17 cellular contexts compared by ENCODE assay signal in the genomic region with DNA sequence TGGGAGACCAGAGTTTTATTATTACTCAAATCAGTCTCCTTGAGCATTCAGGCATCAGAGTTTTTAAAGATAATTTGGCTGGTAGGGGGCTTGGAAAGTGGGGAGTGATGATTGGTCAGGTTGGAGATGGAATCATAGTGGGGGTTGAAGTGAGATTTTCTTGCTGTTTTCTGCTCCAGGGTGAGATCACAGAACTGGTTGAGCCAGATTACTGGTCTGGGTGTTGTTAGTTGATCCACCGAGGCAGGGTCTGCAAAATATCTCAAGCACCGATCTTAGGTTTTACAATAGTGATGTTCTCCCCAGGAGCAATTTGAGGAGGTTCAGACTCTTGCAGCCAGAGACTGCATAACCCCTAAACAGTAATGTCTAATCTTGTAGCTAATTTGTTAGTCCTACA.
A peak's percentile ranks its signal among the peaks of the same experiment; 100 is the strongest.
DNase-seq lines count a peak whose midpoint lies in the region; ATAC-seq and TF ChIP-seq lines count a peak whose summit lies in the region.
"Had no signal": no experiment of that assay in that cellular context is flagged by ENCODE, and none has a peak within 500 bp of the region (broad histone marks: within the 10 kb centered on the region; RNA-seq: fewer than 3 reads in every experiment).

No MANE protein-coding gene starts in this region.

- H3K4me3 Mint-ChIP-seq in GM23338 (peak overlapping the region; percentile 15), type B pancreatic cell (peak overlapping the region; percentile 58), HFFc6 (no peak overlapping the region)
- H3K4me3 Mint-ChIP-seq: CD4-positive, alpha-beta memory T cell had no signal

- H4K20me1 ChIP-seq in GM23338 (replicated peaks; ENCODE audit: insufficient read depth) = no peaks in the 10 kb centered on the region

- H3F3A ChIP-seq in GM23338 (replicated peaks; ENCODE audit: low read depth) = no peaks in the 10 kb centered on the region

- H3K9me3 Mint-ChIP-seq in GM23338 (peaks cover 3% of the 10 kb centered on the region; the same call in 1 of the 3 replicates), type B pancreatic cell (no peaks in the 10 kb centered on the region), HFFc6 (peaks cover 52% of the 10 kb centered on the region)

- H3K36me3 ChIP-seq in GM23338 (ENCODE audit: insufficient read depth) = no peaks in the 10 kb centered on the region
- H3K36me3 ChIP-seq: HAP-1 had no signal

- 0 out of 2 replicates have a peak overlapping the region, but pooled peaks have one; percentile 44 for H2AFZ ChIP-seq in GM23338
- H2AFZ ChIP-seq: GM23248 had no signal

- peak overlapping the region; percentile 67 for H3K4me2 ChIP-seq in GM23338

- peak overlapping the region; percentile 46; the same call in 1 of the 2 replicates for H3K27ac ChIP-seq in GM23338 (ENCODE audit: low read depth)
- H3K27ac ChIP-seq: GM23248 had no signal

- no peaks in the 10 kb centered on the region for H3K79me2 ChIP-seq in GM23338 (replicated peaks; ENCODE audit: insufficient read depth)

- DNase-seq in GM23338 (ENCODE audit: low spot score) (no peak), epithelial cell of esophagus (ENCODE audit: low read depth) (peak; percentile 6), islet precursor cell (peak; percentile 60), type B pancreatic cell (ENCODE audit: extremely low spot score, unreplicated experiment) (no peak), HFFc6 (no peak)
- DNase-seq: C1 segment of cervical spinal cord; CD4-positive, alpha-beta memory T cell; COR-L47; DMS153; DND-41; GDM1; GM23248 had no signal

- H3K4me1 ChIP-seq in GM23338 (ENCODE audit: insufficient read depth) = peaks cover 70% of the 10 kb centered on the region

- ATAC-seq in GM23338 (peak; percentile 21; the same call in 1 of the 3 replicates), HG03442 (IDR thresholded peaks at IDR 0.05; ENCODE audit: unreplicated experiment) (no peak), GM18907 (IDR thresholded peaks at IDR 0.05; ENCODE audit: unreplicated experiment) (no peak), HG03354 (IDR thresholded peaks at IDR 0.05; ENCODE audit: poor library complexity, severe bottlenecking, unreplicated experiment) (no peak)
- ATAC-seq: GM12878 had no signal

- H3K9me2 ChIP-seq in GM23338 (ENCODE audit: insufficient read depth) = peaks cover 4% of the 10 kb centered on the region; the same call in 1 of the 2 replicates

- H3K4me1 Mint-ChIP-seq in GM23338 (peaks cover 62% of the 10 kb centered on the region), type B pancreatic cell (ENCODE audit: unreplicated experiment) (peaks cover 5% of the 10 kb centered on the region), HFFc6 (ENCODE audit: low read depth) (no peaks in the 10 kb centered on the region)
- H3K4me1 Mint-ChIP-seq: CD4-positive, alpha-beta memory T cell had no signal

- H3K27me3 ChIP-seq in GM23338 (ENCODE audit: insufficient read depth) = no peaks in the 10 kb centered on the region

- H3K27me3 Mint-ChIP-seq in GM23338 (ENCODE audit: insufficient read depth, low read depth, poor library complexity) (peaks cover 2% of the 10 kb centered on the region), type B pancreatic cell (no peaks in the 10 kb centered on the region), HFFc6 (ENCODE audit: insufficient read depth) (no peaks in the 10 kb centered on the region)
- H3K27me3 Mint-ChIP-seq: CD4-positive, alpha-beta memory T cell had no signal

- H3K4me3 ChIP-seq in GM23338 (no peak overlapping the region), epithelial cell of esophagus (ENCODE audit: low read length) (no peak overlapping the region)
- H3K4me3 ChIP-seq: GM12878, GM23248, HAP-1 had no signal

- H3K36me3 Mint-ChIP-seq in GM23338 (ENCODE audit: low read depth) (peaks cover 4% of the 10 kb centered on the region; the same call in 2 of the 3 replicates), type B pancreatic cell (no peaks in the 10 kb centered on the region), HFFc6 (ENCODE audit: low read depth) (0 out of 2 replicates have a peak, but pooled peaks cover 6% of the 10 kb centered on the region)
- H3K36me3 Mint-ChIP-seq: CD4-positive, alpha-beta memory T cell had no signal

- TF ChIP-seq CTCF in GM23338 (conservative IDR thresholded peaks at IDR 0.05; ENCODE audit: low read depth in 2 of 2) (no peak), epithelial cell of esophagus (IDR thresholded peaks at IDR 0.05; ENCODE audit: insufficient read depth, low read depth, low read length, missing control alignments) (no peak), type B pancreatic cell (conservative IDR thresholded peaks at IDR 0.05) (no peak), HFFc6 (IDR thresholded peaks at IDR 0.05) (no peak)

- peak overlapping the region; percentile 28 for H3K27ac Mint-ChIP-seq in GM23338
- H3K27ac Mint-ChIP-seq in type B pancreatic cell = peak overlapping the region; percentile 77
- no peak overlapping the region for H3K27ac Mint-ChIP-seq in HFFc6
- H3K27ac Mint-ChIP-seq: CD4-positive, alpha-beta memory T cell had no signal

TF ChIP-seq in GM23338, 12 proteins besides CTCF, POLR2A, EP300 and RAD21:
- TF ChIP-seq NANOG (IDR thresholded peaks at IDR 0.05; ENCODE audit: borderline replicate concordance) = no peak
- TF ChIP-seq ETS1 (IDR thresholded peaks at IDR 0.05) = no peak
- TF ChIP-seq, protein P1, sequence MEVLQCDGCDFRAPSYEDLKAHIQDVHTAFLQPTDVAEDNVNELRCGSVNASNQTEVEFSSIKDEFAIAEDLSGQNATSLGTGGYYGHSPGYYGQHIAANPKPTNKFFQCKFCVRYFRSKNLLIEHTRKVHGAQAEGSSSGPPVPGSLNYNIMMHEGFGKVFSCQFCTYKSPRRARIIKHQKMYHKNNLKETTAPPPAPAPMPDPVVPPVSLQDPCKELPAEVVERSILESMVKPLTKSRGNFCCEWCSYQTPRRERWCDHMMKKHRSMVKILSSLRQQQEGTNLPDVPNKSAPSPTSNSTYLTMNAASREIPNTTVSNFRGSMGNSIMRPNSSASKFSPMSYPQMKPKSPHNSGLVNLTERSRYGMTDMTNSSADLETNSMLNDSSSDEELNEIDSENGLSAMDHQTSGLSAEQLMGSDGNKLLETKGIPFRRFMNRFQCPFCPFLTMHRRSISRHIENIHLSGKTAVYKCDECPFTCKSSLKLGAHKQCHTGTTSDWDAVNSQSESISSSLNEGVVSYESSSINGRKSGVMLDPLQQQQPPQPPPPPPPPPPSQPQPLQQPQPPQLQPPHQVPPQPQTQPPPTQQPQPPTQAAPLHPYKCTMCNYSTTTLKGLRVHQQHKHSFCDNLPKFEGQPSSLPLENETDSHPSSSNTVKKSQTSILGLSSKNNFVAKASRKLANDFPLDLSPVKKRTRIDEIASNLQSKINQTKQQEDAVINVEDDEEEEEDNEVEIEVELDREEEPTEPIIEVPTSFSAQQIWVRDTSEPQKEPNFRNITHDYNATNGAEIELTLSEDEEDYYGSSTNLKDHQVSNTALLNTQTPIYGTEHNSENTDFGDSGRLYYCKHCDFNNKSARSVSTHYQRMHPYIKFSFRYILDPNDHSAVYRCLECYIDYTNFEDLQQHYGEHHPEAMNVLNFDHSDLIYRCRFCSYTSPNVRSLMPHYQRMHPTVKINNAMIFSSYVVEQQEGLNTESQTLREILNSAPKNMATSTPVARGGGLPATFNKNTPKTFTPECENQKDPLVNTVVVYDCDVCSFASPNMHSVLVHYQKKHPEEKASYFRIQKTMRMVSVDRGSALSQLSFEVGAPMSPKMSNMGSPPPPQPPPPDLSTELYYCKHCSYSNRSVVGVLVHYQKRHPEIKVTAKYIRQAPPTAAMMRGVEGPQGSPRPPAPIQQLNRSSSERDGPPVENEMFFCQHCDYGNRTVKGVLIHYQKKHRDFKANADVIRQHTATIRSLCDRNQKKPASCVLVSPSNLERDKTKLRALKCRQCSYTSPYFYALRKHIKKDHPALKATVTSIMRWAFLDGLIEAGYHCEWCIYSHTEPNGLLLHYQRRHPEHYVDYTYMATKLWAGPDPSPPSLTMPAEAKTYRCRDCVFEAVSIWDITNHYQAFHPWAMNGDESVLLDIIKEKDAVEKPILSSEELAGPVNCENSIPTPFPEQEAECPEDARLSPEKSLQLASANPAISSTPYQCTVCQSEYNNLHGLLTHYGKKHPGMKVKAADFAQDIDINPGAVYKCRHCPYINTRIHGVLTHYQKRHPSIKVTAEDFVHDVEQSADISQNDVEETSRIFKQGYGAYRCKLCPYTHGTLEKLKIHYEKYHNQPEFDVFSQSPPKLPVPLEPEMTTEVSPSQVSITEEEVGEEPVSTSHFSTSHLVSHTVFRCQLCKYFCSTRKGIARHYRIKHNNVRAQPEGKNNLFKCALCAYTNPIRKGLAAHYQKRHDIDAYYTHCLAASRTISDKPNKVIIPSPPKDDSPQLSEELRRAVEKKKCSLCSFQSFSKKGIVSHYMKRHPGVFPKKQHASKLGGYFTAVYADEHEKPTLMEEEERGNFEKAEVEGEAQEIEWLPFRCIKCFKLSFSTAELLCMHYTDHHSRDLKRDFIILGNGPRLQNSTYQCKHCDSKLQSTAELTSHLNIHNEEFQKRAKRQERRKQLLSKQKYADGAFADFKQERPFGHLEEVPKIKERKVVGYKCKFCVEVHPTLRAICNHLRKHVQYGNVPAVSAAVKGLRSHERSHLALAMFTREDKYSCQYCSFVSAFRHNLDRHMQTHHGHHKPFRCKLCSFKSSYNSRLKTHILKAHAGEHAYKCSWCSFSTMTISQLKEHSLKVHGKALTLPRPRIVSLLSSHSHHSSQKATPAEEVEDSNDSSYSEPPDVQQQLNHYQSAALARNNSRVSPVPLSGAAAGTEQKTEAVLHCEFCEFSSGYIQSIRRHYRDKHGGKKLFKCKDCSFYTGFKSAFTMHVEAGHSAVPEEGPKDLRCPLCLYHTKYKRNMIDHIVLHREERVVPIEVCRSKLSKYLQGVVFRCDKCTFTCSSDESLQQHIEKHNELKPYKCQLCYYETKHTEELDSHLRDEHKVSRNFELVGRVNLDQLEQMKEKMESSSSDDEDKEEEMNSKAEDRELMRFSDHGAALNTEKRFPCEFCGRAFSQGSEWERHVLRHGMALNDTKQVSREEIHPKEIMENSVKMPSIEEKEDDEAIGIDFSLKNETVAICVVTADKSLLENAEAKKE (CRISPR knock-in tag; IDR thresholded peaks at IDR 0.05) = no peak
- no peak for TF ChIP-seq ZNF114 (CRISPR knock-in tag; IDR thresholded peaks at IDR 0.05)
- TF ChIP-seq EZH2phosphoT487 (IDR thresholded peaks at IDR 0.05; ENCODE audit: unreplicated experiment) = no peak
- no peak for TF ChIP-seq STAT1 (IDR thresholded peaks at IDR 0.05; ENCODE audit: unreplicated experiment)
TF ChIP-seq in GM23338: peak in this region for 0.

Comparison
In these comparisons a context has a peak if more than half of its experiments do, and no peak if none do; other contexts are left out.
1. DNase-seq: peak in epithelial cell of esophagus (single experiment) and islet precursor cell (single experiment); none in GM23338 (single experiment), type B pancreatic cell (single experiment) and HFFc6 (single experiment).